In genomic region chr2:3280683-3281520, GRCh38 we compare ENCODE assay signal across 29 cellular contexts.
DNase-seq lines count a peak whose midpoint lies in the region; ATAC-seq, FAIRE-seq and TF ChIP-seq lines count a peak whose summit lies in the region.
"Had no signal": no experiment of that assay in that cellular context is flagged by ENCODE, and none has a peak within 500 bp of the region (broad histone marks: within the 10 kb centered on the region; RNA-seq: fewer than 3 reads in every experiment).

No MANE protein-coding gene starts in this region.

- TF ChIP-seq CTCF in SK-N-SH (IDR thresholded peaks at IDR 0.05) (no peak), bronchial epithelial cell (IDR thresholded peaks at IDR 0.05; ENCODE audit: insufficient read depth, low read length, severe bottlenecking) (no peak)

- H3K9ac ChIP-seq in SK-N-SH (no peak overlapping the region), mesenchymal stem cell (ENCODE audit: low read length) (no peak overlapping the region)

- H3K27me3 ChIP-seq in SK-N-SH (ENCODE audit: insufficient read depth) = no peaks in the 10 kb centered on the region
- H3K27me3 ChIP-seq in bronchial epithelial cell (ENCODE audit: control insufficient read depth, insufficient read depth, low read length) = no peaks in the 10 kb centered on the region
- H3K27me3 ChIP-seq in mesenchymal stem cell (ENCODE audit: control insufficient read depth in 1 of 2, insufficient read depth in 1 of 2, low read length in 2 of 2) = no peaks in the 10 kb centered on the region
- H3K27me3 ChIP-seq: cardiac muscle cell, tibial nerve had no signal

- H2BK12ac ChIP-seq in mesenchymal stem cell (ENCODE audit: low read length in 2 of 2) = no peak overlapping the region

- no peak for DNase-seq in SK-N-SH
- DNase-seq in bronchial epithelial cell (ENCODE audit: low read depth) = no peak
- DNase-seq in mesenchymal stem cell = no peak
- no peak for DNase-seq in stimulated activated effector memory CD8-positive, alpha-beta T cell treated with anti-CD3 and anti-CD28 coated beads, Interleukin-12 subunit alpha, Interleukin-12 subunit beta, amount 100 ng/mL, for 72 hours (ENCODE audit: low spot score in 2 of 2)
- no peak for DNase-seq in NCI-H1436 (lab: John Stamatoyannopoulos, UW)
- DNase-seq in RPMI8226 = no peak
- DNase-seq in A172 (ENCODE audit: low spot score) = no peak
- DNase-seq: activated CD4-positive, alpha-beta T cell treated with anti-CD3 and anti-CD28 coated beads for 36 hours; activated CD8-positive, alpha-beta memory T cell treated with anti-CD3 and anti-CD28 coated beads for 24 hours; activated naive CD4-positive, alpha-beta T cell treated with anti-CD3 and anti-CD28 coated beads for 36 hours; activated T-cell treated with anti-CD3 and anti-CD28 coated beads, Interleukin-2, amount 50 U/mL, for 48 hours; AML-193; amygdala; CD8-positive, alpha-beta memory T cell; DMS153; kidney; mammary epithelial cell; NCI-H146; NCI-H2171; NCI-H524 treated with DMSO at 0.1 percent for 48 hours; retina; stimulated activated CD4-positive, alpha-beta T cell treated with anti-CD3 and anti-CD28 coated beads, Interleukin-4, amount 100 ng/mL, for 24 hours; stimulated activated naive CD4-positive, alpha-beta T cell had no signal

- H4K20me1 ChIP-seq in SK-N-SH (ENCODE audit: insufficient read depth) = peaks cover 23% of the 10 kb centered on the region; the same call in 1 of the 2 replicates

- H3K9me3 ChIP-seq in SK-N-SH = 0 out of 2 replicates have a peak, but pooled peaks cover under 1% of the 10 kb centered on the region
- H3K9me3 ChIP-seq in mesenchymal stem cell (ENCODE audit: control insufficient read depth, low read length) = no peaks in the 10 kb centered on the region

- no peak overlapping the region for H3K18ac ChIP-seq in mesenchymal stem cell (ENCODE audit: low read depth in 1 of 2, low read length in 2 of 2)

- peaks cover 23% of the 10 kb centered on the region for H3K4me1 Mint-ChIP-seq in stimulated activated effector memory CD8-positive, alpha-beta T cell treated with anti-CD3 and anti-CD28 coated beads, Interleukin-12 subunit alpha, Interleukin-12 subunit beta, amount 100 ng/mL, for 72 hours

- peak overlapping the region; percentile 28 for H4K91ac ChIP-seq in mesenchymal stem cell (ENCODE audit: low read length)

- H2AK5ac ChIP-seq in mesenchymal stem cell (ENCODE audit: low read length, severe bottlenecking) = no peak overlapping the region

- FAIRE-seq in bronchial epithelial cell (lab: Jason Lieb, UNC) = peak; percentile 64
- FAIRE-seq: G401.6, kidney had no signal

- CTCF ChIA-PET in SK-N-SH (lab: Yijun Ruan, JAX) = interaction anchor here (0.7 to 3.2 kb wide), 4 partner anchors 18 to 1051 kb away, joined by 3 to 18 read pairs (median 5); no protein-coding TSS in a partner anchor

- H3K4me2 ChIP-seq in SK-N-SH = no peak overlapping the region
- H3K4me2 ChIP-seq in mesenchymal stem cell (ENCODE audit: low read length, poor library complexity, severe bottlenecking) = no peak overlapping the region

- H3K4me3 ChIP-seq in SK-N-SH (ENCODE audit: low read depth in 2 of 2, low read length in 1 of 2) (no peak overlapping the region), bronchial epithelial cell (ENCODE audit: low read depth, low read length) (no peak overlapping the region), mesenchymal stem cell (ENCODE audit: insufficient read depth in 1 of 2, low read depth in 1 of 2, low read length in 2 of 2) (no peak overlapping the region)
- H3K4me3 ChIP-seq: cardiac muscle cell, tibial nerve had no signal

- no peaks in the 10 kb centered on the region for H3K9me2 ChIP-seq in SK-N-SH

- H3K79me1 ChIP-seq in mesenchymal stem cell (replicated peaks; ENCODE audit: low read length, poor library complexity, severe bottlenecking) = peaks cover 53% of the 10 kb centered on the region

- peak overlapping the region; percentile 70 for H3K27ac Mint-ChIP-seq in stimulated activated effector memory CD8-positive, alpha-beta T cell treated with anti-CD3 and anti-CD28 coated beads, Interleukin-12 subunit alpha, Interleukin-12 subunit beta, amount 100 ng/mL, for 72 hours
- H3K27ac Mint-ChIP-seq: activated CD4-positive, alpha-beta T cell treated with anti-CD3 and anti-CD28 coated beads for 36 hours; activated naive CD4-positive, alpha-beta T cell treated with anti-CD3 and anti-CD28 coated beads for 36 hours had no signal

- ATAC-seq in SK-N-SH treated with all-trans-retinoic acid at 6 μM for 48 hours = no peak
- ATAC-seq in stimulated activated effector memory CD8-positive, alpha-beta T cell treated with anti-CD3 and anti-CD28 coated beads, Interleukin-12 subunit alpha, Interleukin-12 subunit beta, amount 100 ng/mL, for 72 hours = no peak
- ATAC-seq: activated CD4-positive, alpha-beta T cell treated with anti-CD3 and anti-CD28 coated beads for 36 hours; Panc1 had no signal

- no peak overlapping the region for H2BK120ac ChIP-seq in mesenchymal stem cell (ENCODE audit: low read depth, low read length)

- no peak overlapping the region for H2BK15ac ChIP-seq in mesenchymal stem cell (ENCODE audit: low read depth, poor library complexity, severe bottlenecking)

- H3K4ac ChIP-seq in mesenchymal stem cell (ENCODE audit: low read depth in 1 of 2, low read length in 2 of 2) = no peak overlapping the region

- H3K4me3 Mint-ChIP-seq in stimulated activated effector memory CD8-positive, alpha-beta T cell treated with anti-CD3 and anti-CD28 coated beads, Interleukin-12 subunit alpha, Interleukin-12 subunit beta, amount 100 ng/mL, for 72 hours = no peak overlapping the region
- H3K4me3 Mint-ChIP-seq: activated CD4-positive, alpha-beta T cell treated with anti-CD3 and anti-CD28 coated beads for 36 hours; activated naive CD4-positive, alpha-beta T cell treated with anti-CD3 and anti-CD28 coated beads for 36 hours; CD8-positive, alpha-beta memory T cell had no signal

- H3K27ac ChIP-seq in SK-N-SH (ENCODE audit: low read depth in 2 of 2, low read length in 1 of 2) = peak overlapping the region in 1 of 2 experiments; percentile 100; a peak in 2 of 4 replicates
- no peak overlapping the region for H3K27ac ChIP-seq in mesenchymal stem cell (ENCODE audit: low read length, poor library complexity, severe bottlenecking)
- H3K27ac ChIP-seq: 22Rv1, cardiac muscle cell, tibial nerve had no signal

- peaks cover 7% of the 10 kb centered on the region for H3K36me3 Mint-ChIP-seq in stimulated activated effector memory CD8-positive, alpha-beta T cell treated with anti-CD3 and anti-CD28 coated beads, Interleukin-12 subunit alpha, Interleukin-12 subunit beta, amount 100 ng/mL, for 72 hours

- H3K9me3 Mint-ChIP-seq in stimulated activated effector memory CD8-positive, alpha-beta T cell treated with anti-CD3 and anti-CD28 coated beads, Interleukin-12 subunit alpha, Interleukin-12 subunit beta, amount 100 ng/mL, for 72 hours = no peaks in the 10 kb centered on the region

- H2BK5ac ChIP-seq in mesenchymal stem cell (ENCODE audit: low read depth, low read length, poor library complexity, severe bottlenecking) = no peak overlapping the region

- no peak overlapping the region for H4K8ac ChIP-seq in mesenchymal stem cell (ENCODE audit: low read length)

- no peak overlapping the region for H3K23ac ChIP-seq in mesenchymal stem cell (ENCODE audit: low read length in 2 of 2)

- H3K36me3 ChIP-seq in SK-N-SH (replicated peaks in 1 of 2; ENCODE audit: control insufficient read depth in 1 of 2, insufficient read depth in 2 of 2, low read length in 1 of 2) (peaks cover 0 to 4% of the 10 kb centered on the region in 2 experiments), bronchial epithelial cell (ENCODE audit: control insufficient read depth, insufficient read depth, low read length) (no peaks in the 10 kb centered on the region), mesenchymal stem cell (ENCODE audit: control insufficient read depth in 1 of 2, insufficient read depth in 2 of 2, low read depth in 1 of 2, low read length in 2 of 2) (peaks cover 0 to 30% of the 10 kb centered on the region in 2 experiments)
- H3K36me3 ChIP-seq: cardiac muscle cell had no signal

- peaks cover 4% of the 10 kb centered on the region for H3F3A ChIP-seq in SK-N-SH (replicated peaks; ENCODE audit: insufficient read depth)

- H2AFZ ChIP-seq in SK-N-SH (ENCODE audit: low read depth) (no peak overlapping the region), mesenchymal stem cell (ENCODE audit: low read depth, low read length) (no peak overlapping the region)

- POLR2A ChIA-PET in SK-N-SH (lab: Yijun Ruan, JAX) = interaction anchor here (1.2 to 1.8 kb wide), 3 partner anchors 8 to 435 kb away, joined by 5 to 10 read pairs (median 6); no protein-coding TSS in a partner anchor

- H3K4me1 ChIP-seq in SK-N-SH (ENCODE audit: control insufficient read depth in 1 of 2, insufficient read depth in 2 of 2, low read depth in 1 of 2, low read length in 1 of 2) (peaks cover 12 to 71% of the 10 kb centered on the region in 2 experiments; a peak in 3 of 4 replicates), mesenchymal stem cell (ENCODE audit: control insufficient read depth, insufficient read depth, low read depth, low read length) (peaks cover 12% of the 10 kb centered on the region)
- H3K4me1 ChIP-seq: tibial nerve had no signal

- 94% methylated on average over 13 of the region's 13 CpGs for WGBS in SK-N-SH (ENCODE audit: low lambda C conversion rate)
- WGBS in mesenchymal stem cell = 94% methylated on average over 13 of the region's 13 CpGs

- TF ChIP-seq RAD21 in SK-N-SH (IDR thresholded peaks at IDR 0.05; ENCODE audit: low read length) = peak; percentile 33

- no peak for TF ChIP-seq EP300 in SK-N-SH (IDR thresholded peaks at IDR 0.05; ENCODE audit: borderline replicate concordance in 1 of 2, low read depth in 1 of 2, low read length in 1 of 2)

- H3K14ac ChIP-seq in mesenchymal stem cell (ENCODE audit: low read length in 2 of 2) = no peak overlapping the region

- peaks cover 9% of the 10 kb centered on the region; the same call in 1 of the 2 replicates for H3K79me2 ChIP-seq in SK-N-SH (ENCODE audit: insufficient read depth)

TF ChIP-seq in SK-N-SH, 30 proteins besides CTCF, POLR2A, EP300 and RAD21 (continues in another document):
- no peak for TF ChIP-seq POLR2AphosphoS5 (IDR thresholded peaks at IDR 0.05; ENCODE audit: low read depth, low read length)
- TF ChIP-seq SMC3 (IDR thresholded peaks at IDR 0.05; ENCODE audit: low read depth, low read length) = no peak
- no peak for TF ChIP-seq RFX5 (IDR thresholded peaks at IDR 0.05; ENCODE audit: low read length)

TF ChIP-seq in SK-N-SH treated with all-trans-retinoic acid at 6 μM for 48 hours, 23 proteins besides CTCF, POLR2A, EP300 and RAD21 (continues in another document):
- TF ChIP-seq ARNTL (CRISPR knock-in tag; IDR thresholded peaks at IDR 0.05; ENCODE audit: borderline replicate concordance, low read depth) (no peak), RARB (CRISPR knock-in tag; IDR thresholded peaks at IDR 0.05) (no peak), ZFP3 (CRISPR knock-in tag; IDR thresholded peaks at IDR 0.05) (no peak), CSDC2 (CRISPR knock-in tag; IDR thresholded peaks at IDR 0.05) (no peak)
